Comparison of ENCODE assay signal across 11 cellular contexts in genomic region chr12:57474862-57475261, GRCh38. TPM values are rescaled to one million over a fixed set of nuclear protein-coding genes. Genes with fewer than 3 reads are reported as not detected.
DNase-seq lines count a peak whose midpoint lies in the region.
"Had no signal": no experiment of that assay in that cellular context is flagged by ENCODE, and none has a peak within 500 bp of the region (broad histone marks: within the 10 kb centered on the region; RNA-seq: fewer than 3 reads in every experiment).

No MANE protein-coding gene starts in this region.

- H2AFZ ChIP-seq in neuron (ENCODE audit: low read depth, low read length) = peak overlapping the region; percentile 62

- no peaks in the 10 kb centered on the region for H3K9me3 Mint-ChIP-seq in activated naive CD8-positive, alpha-beta T cell treated with anti-CD3 and anti-CD28 coated beads for 36 hours

- peak overlapping the region; percentile 15 for H3K4me3 ChIP-seq in neuron (ENCODE audit: low read length)
- H3K4me3 ChIP-seq: A549 had no signal

- peaks cover 4% of the 10 kb centered on the region for H3K36me3 ChIP-seq in neuron (ENCODE audit: insufficient read depth, low read length)

- peak overlapping the region; percentile 63 for H3K4me3 Mint-ChIP-seq in activated naive CD8-positive, alpha-beta T cell treated with anti-CD3 and anti-CD28 coated beads for 36 hours

- H3K9me3 ChIP-seq in neuron (ENCODE audit: low read length) = peaks cover 3% of the 10 kb centered on the region
- H3K9me3 ChIP-seq: A549 had no signal

- peaks cover 59% of the 10 kb centered on the region for H3K27me3 ChIP-seq in neuron (ENCODE audit: insufficient read depth, low read length)

- peaks cover 58% of the 10 kb centered on the region for H3K36me3 Mint-ChIP-seq in activated naive CD8-positive, alpha-beta T cell treated with anti-CD3 and anti-CD28 coated beads for 36 hours

- peak; percentile 21 for DNase-seq in NCI-H2029 (lab: John Stamatoyannopoulos, UW)
- no peak for DNase-seq in NCI-H2029 treated with DMSO at 0.1 percent for 48 hours (lab: John Stamatoyannopoulos, UW)
- DNase-seq in activated naive CD8-positive, alpha-beta T cell treated with anti-CD3 and anti-CD28 coated beads for 36 hours = no peak
- no peak for DNase-seq in stimulated activated naive CD4-positive, alpha-beta T cell (lab: John Stamatoyannopoulos, UW)
- DNase-seq in putamen (ENCODE audit: low spot score) = no peak
- DNase-seq: NCI-H446, occipital lobe had no signal

- no peaks in the 10 kb centered on the region for H3K27me3 Mint-ChIP-seq in activated naive CD8-positive, alpha-beta T cell treated with anti-CD3 and anti-CD28 coated beads for 36 hours

- H3K4me1 ChIP-seq in neuron (ENCODE audit: insufficient read depth, low read length) = peaks cover 9% of the 10 kb centered on the region

- H3K27ac Mint-ChIP-seq in activated naive CD8-positive, alpha-beta T cell treated with anti-CD3 and anti-CD28 coated beads for 36 hours = peak overlapping the region; percentile 43

- H3K4me1 Mint-ChIP-seq in activated naive CD8-positive, alpha-beta T cell treated with anti-CD3 and anti-CD28 coated beads for 36 hours = peaks cover 52% of the 10 kb centered on the region

RNA-seq across cellular contexts. Expression of gene ARHGAP9, which starts 4.8 kb away (rescaled TPM):
- 100 to 1,000 TPM; 154 to 162 TPM for total RNA-seq in activated naive CD8-positive, alpha-beta T cell treated with anti-CD3 and anti-CD28 coated beads for 36 hours

RNA-seq across cellular contexts. Expression of gene MARS1, which starts 13.0 kb away (rescaled TPM):
- 100 to 1,000 TPM; 423 to 460 TPM for total RNA-seq in activated naive CD8-positive, alpha-beta T cell treated with anti-CD3 and anti-CD28 coated beads for 36 hours

RNA-seq across cellular contexts. Expression of gene GLI1, which starts 15.3 kb away (rescaled TPM):
- total RNA-seq in activated naive CD8-positive, alpha-beta T cell treated with anti-CD3 and anti-CD28 coated beads for 36 hours = under 1 TPM; 0.56 to 0.62 TPM

RNA-seq across cellular contexts. Expression of gene INHBE, which starts 19.8 kb away (rescaled TPM):
- total RNA-seq in activated naive CD8-positive, alpha-beta T cell treated with anti-CD3 and anti-CD28 coated beads for 36 hours = 1 to 10 TPM; 1.2 to 1.7 TPM
- total RNA-seq: glomerular endothelial cell; occipital lobe; T-helper 1 cell treated with Interleukin-12 subunit alpha and Interleukin-12 subunit beta and Interleukin-4 antibody, amounts not matched to agents 30 ng/mL and 1 ng/mL, for 36 hours had no signal

RNA-seq across cellular contexts. Expression of gene INHBC, which starts 40.3 kb away (rescaled TPM):
- total RNA-seq in activated naive CD8-positive, alpha-beta T cell treated with anti-CD3 and anti-CD28 coated beads for 36 hours = not detected
- total RNA-seq: glomerular endothelial cell; occipital lobe; T-helper 1 cell treated with Interleukin-12 subunit alpha and Interleukin-12 subunit beta and Interleukin-4 antibody, amounts not matched to agents 30 ng/mL and 1 ng/mL, for 36 hours had no signal
